ENCODE assay signal across 9 cellular contexts in genomic region chrX:9466711-9467110, GRCh38. TPM values are rescaled to one million over a fixed set of nuclear protein-coding genes. Genes with fewer than 3 reads are reported as not detected.
DNase-seq lines count a peak whose midpoint lies in the region; TF ChIP-seq lines count a peak whose summit lies in the region.
"Had no signal": no experiment of that assay in that cellular context is flagged by ENCODE, and none has a peak within 500 bp of the region (broad histone marks: within the 10 kb centered on the region; RNA-seq: fewer than 3 reads in every experiment).

No MANE protein-coding gene starts in this region.

- 23% methylated on average over 7 of the region's 7 CpGs for WGBS in prostate gland
- WGBS in thyroid gland, 2 donors = 60 to 66% methylated on average over 6 to 7 of the region's 7 CpGs

- H3K9ac ChIP-seq in NT2/D1 (ENCODE audit: insufficient read length, low read depth) = peak overlapping the region; percentile 79

- H3K4me1 ChIP-seq in NT2/D1 (ENCODE audit: insufficient read depth, insufficient read length) (peaks cover 7% of the 10 kb centered on the region), prostate gland (replicated peaks) (no peaks in the 10 kb centered on the region), thyroid gland (peaks cover 13 to 18% of the 10 kb centered on the region in 2 donors)

- H3K27ac ChIP-seq in prostate gland (peak overlapping the region; percentile 18 to 81), thyroid gland (no peak overlapping the region)

- TF ChIP-seq POLR2A in prostate gland (IDR thresholded peaks at IDR 0.05) = no peak
- TF ChIP-seq POLR2A in thyroid gland (IDR thresholded peaks at IDR 0.05) = no peak

- intact Hi-C loops in prostate gland (cut with DNase I) = loop anchor here (10.0 kb wide), 2 partner anchors 208 to 362 kb away; no protein-coding TSS in a partner anchor
- intact Hi-C loops in thyroid gland (cut with DNase I) = no loop called here

- TF ChIP-seq CTCF in epithelial cell of esophagus (IDR thresholded peaks at IDR 0.05; ENCODE audit: insufficient read depth, low read depth, low read length, missing control alignments) (no peak), prostate gland (IDR thresholded peaks at IDR 0.05) (no peak), thyroid gland (IDR thresholded peaks at IDR 0.05) (no peak)

- no peaks in the 10 kb centered on the region for H3K27me3 ChIP-seq in NT2/D1 (ENCODE audit: insufficient read depth, insufficient read length)
- no peaks in the 10 kb centered on the region for H3K27me3 ChIP-seq in prostate gland (replicated peaks; ENCODE audit: insufficient read depth)
- peaks cover 3% of the 10 kb centered on the region for H3K27me3 ChIP-seq in thyroid gland

- peaks cover 23% of the 10 kb centered on the region for H3K36me3 ChIP-seq in NT2/D1 (ENCODE audit: insufficient read depth, insufficient read length, low read length)
- H3K36me3 ChIP-seq in prostate gland = no peaks in the 10 kb centered on the region
- H3K36me3 ChIP-seq in thyroid gland = no peaks in the 10 kb centered on the region

- DNase-seq in ELF-1 (ENCODE audit: low read depth, low spot score) = peak; percentile 28
- no peak for DNase-seq in NT2/D1 (ENCODE audit: low read depth, low spot score)
- DNase-seq in epithelial cell of esophagus (ENCODE audit: low read depth) = no peak
- no peak for DNase-seq in prostate gland (ENCODE audit: low spot score)
- no peak for DNase-seq in thyroid gland
- DNase-seq in epidermal melanocyte (ENCODE audit: insufficient read length, low spot score) = no peak
- DNase-seq in NCI-H345 (lab: John Stamatoyannopoulos, UW) = no peak
- DNase-seq in cerebellar cortex (ENCODE audit: low spot score) = no peak
- DNase-seq: NCI-H774 had no signal

- H3K9me3 ChIP-seq in NT2/D1 (ENCODE audit: insufficient read depth, low read length) (no peaks in the 10 kb centered on the region), prostate gland (no peaks in the 10 kb centered on the region), thyroid gland (no peaks in the 10 kb centered on the region)

- H3K4me3 ChIP-seq in NT2/D1 (ENCODE audit: insufficient read length, low read depth) (peak overlapping the region; percentile 64), epithelial cell of esophagus (ENCODE audit: low read length) (peak overlapping the region; percentile 53), prostate gland (peak overlapping the region in 1 of 2 donors; percentile 51), thyroid gland (replicated peaks in 1 of 3) (peak overlapping the region in 1 of 3 donors; percentile 41)

RNA-seq across cellular contexts. Expression of gene TBL1X, which starts 1.9 kb away (rescaled TPM):
- total RNA-seq in prostate gland (10 to 100 TPM; 23.2 to 76.9 TPM), thyroid gland (10 to 100 TPM; 32.9 to 42.9 (median 33.4) TPM)

Comparison
In these comparisons a context has a peak if more than half of its experiments do, and no peak if none do; other contexts are left out.
1. H3K27ac ChIP-seq: peak in prostate gland (2 of 2); none in thyroid gland (0 of 3).